Comparison of ENCODE assay signal across 2 cellular contexts in the genomic region with DNA sequence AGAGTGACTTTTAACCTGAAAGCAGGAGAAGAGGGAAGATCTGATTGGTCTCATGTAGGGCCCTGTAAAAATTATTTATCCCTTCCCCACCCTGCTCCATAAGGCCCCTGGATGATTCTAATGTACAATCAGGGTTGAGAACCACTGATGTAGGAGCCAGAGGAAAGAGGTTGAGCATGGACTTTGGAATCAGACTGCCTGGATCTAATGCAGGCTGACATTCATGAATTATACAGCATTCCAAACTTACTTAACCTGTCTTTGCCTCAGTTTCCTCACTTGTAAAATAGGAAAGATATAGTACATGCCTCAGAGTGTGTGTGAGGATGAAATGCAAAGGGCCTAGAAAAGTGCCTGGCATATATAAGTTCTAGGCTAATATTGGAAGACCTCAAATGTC.
A peak's percentile ranks its signal among the peaks of the same experiment; 100 is the strongest.
TF ChIP-seq lines count a peak whose summit lies in the region.

No MANE protein-coding gene starts in this region.

TF ChIP-seq in HEK293, 187 proteins besides CTCF, POLR2A, EP300 and RAD21:
- no peak for TF ChIP-seq ZSCAN5A (tag by site-specific recombination; IDR thresholded peaks at IDR 0.05)
- no peak for TF ChIP-seq ZNF473 (tag by site-specific recombination; IDR thresholded peaks at IDR 0.05)
- TF ChIP-seq HOXC10 (CRISPR knock-in tag; IDR thresholded peaks at IDR 0.05), result no peak
- no peak for TF ChIP-seq ZNF132 (tag by site-specific recombination; IDR thresholded peaks at IDR 0.05; ENCODE audit: borderline replicate concordance)
- 0 out of 2 replicates have a peak, but pooled peaks have one; percentile 51 for TF ChIP-seq MYNN (tag by site-specific recombination; IDR thresholded peaks at IDR 0.05; ENCODE audit: borderline replicate concordance)
TF ChIP-seq in HEK293: peak in this region for 1.

TF ChIP-seq in HepG2, 621 proteins besides CTCF, POLR2A, EP300 and RAD21 (continued from another document):
- no peak for TF ChIP-seq ZMYM2 (CRISPR knock-in tag; IDR thresholded peaks at IDR 0.05)
- no peak for TF ChIP-seq AHR (CRISPR knock-in tag; IDR thresholded peaks at IDR 0.05)
